In the genomic region with DNA sequence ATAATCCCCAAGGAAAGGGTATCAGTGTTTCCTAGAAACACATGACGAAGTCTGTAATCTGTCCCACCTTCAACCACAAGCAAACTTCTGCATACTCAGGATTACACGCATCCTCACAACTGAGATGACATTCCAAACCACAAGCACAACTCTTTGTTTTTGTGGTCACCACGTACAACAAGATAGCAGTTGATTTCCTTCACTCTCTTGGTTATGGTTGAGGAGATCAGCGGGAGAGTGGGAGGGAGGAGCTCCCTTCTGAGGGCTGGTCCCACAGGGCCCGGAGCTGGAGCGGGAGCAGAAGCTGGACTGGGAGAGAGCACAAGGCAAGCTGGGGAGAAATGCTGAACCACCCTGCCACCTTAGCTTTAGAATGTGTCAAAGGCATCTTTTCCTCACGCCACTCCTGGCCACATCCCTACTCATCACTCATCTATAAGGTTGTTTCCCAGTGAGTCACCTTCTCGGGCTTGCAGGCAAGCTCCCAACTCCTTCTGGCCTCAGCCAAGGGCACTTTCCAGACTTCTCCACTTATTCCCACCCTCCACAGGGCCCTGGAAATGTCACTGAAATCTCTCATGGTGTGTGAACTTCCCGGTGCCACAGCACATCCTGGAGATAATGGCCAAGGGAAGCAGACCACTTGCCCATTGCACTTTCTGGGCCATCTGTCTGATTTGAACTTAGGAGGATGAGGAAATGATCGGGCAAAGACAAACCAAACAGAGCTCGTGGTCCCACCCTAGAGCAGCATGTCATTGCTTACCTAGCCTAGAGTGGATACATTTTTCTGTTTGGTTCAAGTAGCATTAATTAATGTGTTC, we compare ENCODE assay signal across 1 cellular context.
TF ChIP-seq lines count a peak whose summit lies in the region.

No MANE protein-coding gene starts in this region.

TF ChIP-seq in IMR-90, 13 proteins besides CTCF, POLR2A, EP300 and RAD21 (continued from another document):
- TF ChIP-seq, protein P1, sequence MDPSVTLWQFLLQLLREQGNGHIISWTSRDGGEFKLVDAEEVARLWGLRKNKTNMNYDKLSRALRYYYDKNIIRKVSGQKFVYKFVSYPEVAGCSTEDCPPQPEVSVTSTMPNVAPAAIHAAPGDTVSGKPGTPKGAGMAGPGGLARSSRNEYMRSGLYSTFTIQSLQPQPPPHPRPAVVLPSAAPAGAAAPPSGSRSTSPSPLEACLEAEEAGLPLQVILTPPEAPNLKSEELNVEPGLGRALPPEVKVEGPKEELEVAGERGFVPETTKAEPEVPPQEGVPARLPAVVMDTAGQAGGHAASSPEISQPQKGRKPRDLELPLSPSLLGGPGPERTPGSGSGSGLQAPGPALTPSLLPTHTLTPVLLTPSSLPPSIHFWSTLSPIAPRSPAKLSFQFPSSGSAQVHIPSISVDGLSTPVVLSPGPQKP (IDR thresholded peaks at IDR 0.05; ENCODE audit: borderline replicate concordance, low read depth, low read length), result no peak
- no peak for TF ChIP-seq NFE2L2 (IDR thresholded peaks at IDR 0.05; ENCODE audit: low read depth, low read length)
